23 cellular contexts compared by ENCODE assay signal in genomic region chr2:169229590-169229989, GRCh38.
DNase-seq lines count a peak whose midpoint lies in the region; ATAC-seq, FAIRE-seq and TF ChIP-seq lines count a peak whose summit lies in the region.
"Had no signal": no experiment of that assay in that cellular context is flagged by ENCODE, and none has a peak within 500 bp of the region (broad histone marks: within the 10 kb centered on the region; RNA-seq: fewer than 3 reads in every experiment).

No MANE protein-coding gene starts in this region.

- CTCF ChIA-PET in HepG2 (lab: Yijun Ruan, JAX; ENCODE audit: low intra/inter-chr PET ratio, low total read pairs), result no interaction called here
- CTCF ChIA-PET in K562 (lab: Yijun Ruan, JAX; ENCODE audit: low intra/inter-chr PET ratio), result interaction anchor here (0.6 kb wide), 1 partner anchor 310 kb away, joined by 3 read pairs; no protein-coding TSS in a partner anchor
- CTCF ChIA-PET in HEK293T (lab: Yijun Ruan, JAX), result no interaction called here

- no peaks in the 10 kb centered on the region for H3K4me1 ChIP-seq in HepG2 (ENCODE audit: insufficient read depth, low read length)
- H3K4me1 ChIP-seq in right lobe of liver, result no peaks in the 10 kb centered on the region
- H3K4me1 ChIP-seq in K562 (replicated peaks in 1 of 2; ENCODE audit: control insufficient read depth in 2 of 2, insufficient read depth in 2 of 2, low read length in 2 of 2), result no peaks in the 10 kb centered on the region; a peak in 1 of 5 replicates
- H3K4me1 ChIP-seq in Karpas-422 (ENCODE audit: low read length), result no peaks in the 10 kb centered on the region
- H3K4me1 ChIP-seq: Caco-2 had no signal

- TF ChIP-seq POLR2A in HepG2 (IDR thresholded peaks at IDR 0.05; ENCODE audit: insufficient read depth in 1 of 2, low read depth in 2 of 2, low read length in 2 of 2) (no peak), right lobe of liver (IDR thresholded peaks at IDR 0.05) (no peak), K562 (conservative IDR thresholded peaks at IDR 0.05) (no peak)

- H3K9ac ChIP-seq in HepG2 (ENCODE audit: insufficient read depth, low read depth, low read length) (no peak overlapping the region), K562 (ENCODE audit: insufficient read depth in 1 of 2, low read depth in 2 of 2, low read length in 2 of 2) (no peak overlapping the region), Karpas-422 (ENCODE audit: low read length) (no peak overlapping the region)
- H3K9ac ChIP-seq: BLaER1, GM23248 had no signal

- H3K4me3 ChIP-seq in HepG2 (replicated peaks in 1 of 3; ENCODE audit: insufficient read depth in 1 of 3, low read depth in 2 of 3, low read length in 3 of 3), result no peak overlapping the region
- no peak overlapping the region for H3K4me3 ChIP-seq in right lobe of liver
- H3K4me3 ChIP-seq in K562, result no peak overlapping the region
- no peak overlapping the region for H3K4me3 ChIP-seq in Karpas-422 (ENCODE audit: low read length)
- H3K4me3 ChIP-seq: BLaER1, GM23248 had no signal

- BruUV-seq in HepG2 (replicated peaks; lab: Mats Ljungman, UMichigan) (no TSS peak), K562 (replicated peaks; lab: Mats Ljungman, UMichigan) (no TSS peak)

- H3K36me3 ChIP-seq in HepG2 (replicated peaks in 1 of 2; ENCODE audit: control insufficient read depth in 1 of 2, insufficient read depth in 2 of 2, low read length in 2 of 2) (no peaks in the 10 kb centered on the region), right lobe of liver (no peaks in the 10 kb centered on the region), K562 (ENCODE audit: control insufficient read depth, insufficient read depth, low read length) (no peaks in the 10 kb centered on the region), Karpas-422 (ENCODE audit: insufficient read depth, low read length) (no peaks in the 10 kb centered on the region)
- H3K36me3 ChIP-seq: BLaER1 had no signal

- no peaks in the 10 kb centered on the region for H3K9me1 ChIP-seq in K562 (ENCODE audit: control insufficient read depth, insufficient read depth, low read length)

- no peaks in the 10 kb centered on the region for H3K9me2 ChIP-seq in Karpas-422 (replicated peaks; ENCODE audit: insufficient read depth, low read length)

- ATAC-seq in HepG2 (no peak), right lobe of liver (no peak), K562 (no peak)
- ATAC-seq: CD8-positive, alpha-beta T cell; HCT116 had no signal

- FAIRE-seq in HepG2 (lab: Jason Lieb, UNC) (no peak), K562 (lab: Jason Lieb, UNC) (no peak)
- FAIRE-seq: A204.1, G401.6, GM12892, GM19239 had no signal

- H3K27me3 ChIP-seq in HepG2 (ENCODE audit: control insufficient read depth in 1 of 2, insufficient read depth in 2 of 2, low read length in 2 of 2) (peaks cover 0 to 7% of the 10 kb centered on the region in 2 experiments; a peak in 2 of 5 replicates), right lobe of liver (no peaks in the 10 kb centered on the region), K562 (ENCODE audit: control insufficient read depth in 2 of 2, insufficient read depth in 2 of 2, low read length in 2 of 2) (peaks cover 15 to 16% of the 10 kb centered on the region in 2 experiments; a peak in 4 of 5 replicates), Karpas-422 (ENCODE audit: low read length) (no peaks in the 10 kb centered on the region)
- H3K27me3 ChIP-seq: BLaER1 had no signal

- TF ChIP-seq CTCF in HepG2 (CRISPR knock-in tag; IDR thresholded peaks at IDR 0.05) (no peak), right lobe of liver (IDR thresholded peaks at IDR 0.05) (no peak), K562 (IDR thresholded peaks at IDR 0.05 in 2 of 3, conservative IDR thresholded peaks at IDR 0.05 in 1 of 3; ENCODE audit: insufficient read depth in 2 of 3, low read depth in 1 of 3, low read length in 3 of 3) (no peak), GM13977 (IDR thresholded peaks at IDR 0.05; ENCODE audit: extremely low read depth, insufficient read depth, missing control alignments) (no peak)

- H3K27ac ChIP-seq in HepG2 (ENCODE audit: extremely low read length, insufficient read depth, low read length), result no peak overlapping the region
- no peak overlapping the region for H3K27ac ChIP-seq in right lobe of liver
- no peak overlapping the region for H3K27ac ChIP-seq in K562 (ENCODE audit: extremely low read depth, low read depth, low read length)
- H3K27ac ChIP-seq in Karpas-422 (ENCODE audit: low read length), result no peak overlapping the region
- H3K27ac ChIP-seq: 22Rv1, BLaER1, C4-2B, GM23248 had no signal

- H3K9me3 ChIP-seq in HepG2 (ENCODE audit: low read length), result no peaks in the 10 kb centered on the region
- H3K9me3 ChIP-seq in right lobe of liver, result no peaks in the 10 kb centered on the region
- H3K9me3 ChIP-seq in K562 (replicated peaks; ENCODE audit: control insufficient read depth, insufficient read depth, low read depth, low read length), result no peaks in the 10 kb centered on the region
- H3K9me3 ChIP-seq in Karpas-422 (ENCODE audit: low read length), result no peaks in the 10 kb centered on the region
- H3K9me3 ChIP-seq: BLaER1, Caco-2 had no signal

- TF ChIP-seq RAD21 in HepG2 (CRISPR knock-in tag; IDR thresholded peaks at IDR 0.05) (no peak), K562 (CRISPR knock-in tag; conservative IDR thresholded peaks at IDR 0.05 in 1 of 2, IDR thresholded peaks at IDR 0.05 in 1 of 2) (no peak)

- DNase-seq in HepG2 (ENCODE audit: low spot score), result no peak
- no peak for DNase-seq in right lobe of liver
- no peak for DNase-seq in K562 (ENCODE audit: extremely low read depth in 1 of 4, low spot score in 3 of 4)
- DNase-seq in renal cortical epithelial cell (ENCODE audit: low read depth), result peak; percentile 2
- no peak for DNase-seq in Karpas-422
- no peak for DNase-seq in GM13977 (ENCODE audit: low spot score)
- no peak for DNase-seq in HEK293T (ENCODE audit: extremely low spot score)
- DNase-seq: Caco-2; CD4-positive, CD25-positive, alpha-beta regulatory T cell; CD8-positive, alpha-beta T cell; DMS153; DND-41; GM23248; H9; HFFc6 had no signal

- no peak for TF ChIP-seq EP300 in HepG2 (IDR thresholded peaks at IDR 0.05; ENCODE audit: low read depth in 2 of 2, low read length in 2 of 2)
- TF ChIP-seq EP300 in HepG2 (CRISPR knock-in tag; IDR thresholded peaks at IDR 0.05; ENCODE audit: borderline replicate concordance), result no peak
- no peak for TF ChIP-seq EP300 in K562 (IDR thresholded peaks at IDR 0.05; ENCODE audit: low read length)

- POLR2A ChIA-PET in HepG2 (lab: Yijun Ruan, JAX) (no interaction called here), K562 (lab: Yijun Ruan, JAX) (no interaction called here), HEK293T (lab: Yijun Ruan, JAX) (no interaction called here)

- intact Hi-C loops in HepG2 (cut with micrococcal nuclease; ENCODE audit: unreplicated experiment), result loop anchor here (10.0 kb wide), 1 partner anchor 275 kb away; no protein-coding TSS in a partner anchor
- intact Hi-C loops in right lobe of liver (cut with DNase I), result no loop called here
- intact Hi-C loops in K562 (cut with micrococcal nuclease), result loop anchor here (10.0 kb wide), 1 partner anchor 165 kb away; no protein-coding TSS in a partner anchor

- in situ Hi-C loops in HepG2 (cut with HindIII; ENCODE audit: extremely low pct_ligation_motif_present, low pct_unique_long_range_greater_than_20kb), result no loop called here
- in situ Hi-C loops in K562 (cut with MboI), result loop anchor here (10.0 kb wide), 1 partner anchor 885 kb away; no protein-coding TSS in a partner anchor
- in situ Hi-C loops in GM13977 (cut with MboI; ENCODE audit: low pct_unique_long_range_greater_than_20kb, low sequenced_read_pairs, unreplicated experiment), result no loop called here

- no peaks in the 10 kb centered on the region for H3K79me2 ChIP-seq in HepG2 (ENCODE audit: insufficient read depth, low read length)
- no peaks in the 10 kb centered on the region for H3K79me2 ChIP-seq in K562 (ENCODE audit: control insufficient read depth, insufficient read depth, low read length)
- H3K79me2 ChIP-seq in Karpas-422 (ENCODE audit: low read length), result no peaks in the 10 kb centered on the region

- H4K20me1 ChIP-seq in HepG2 (ENCODE audit: insufficient read depth, low read length) (no peaks in the 10 kb centered on the region), K562 (replicated peaks; ENCODE audit: control insufficient read depth, insufficient read depth, low read length) (no peaks in the 10 kb centered on the region), Karpas-422 (ENCODE audit: insufficient read depth, low read depth, low read length) (no peaks in the 10 kb centered on the region)
- H4K20me1 ChIP-seq: BLaER1 had no signal

- no peak overlapping the region for H3K4me2 ChIP-seq in HepG2 (ENCODE audit: low read depth, low read length)
- no peak overlapping the region for H3K4me2 ChIP-seq in K562 (ENCODE audit: insufficient read depth, low read length)
- no peak overlapping the region for H3K4me2 ChIP-seq in Karpas-422 (ENCODE audit: low read depth, low read length, poor library complexity, severe bottlenecking)
- H3K4me2 ChIP-seq: BLaER1 had no signal

- H2AFZ ChIP-seq in HepG2 (ENCODE audit: low read length), result no peak overlapping the region
- no peak overlapping the region for H2AFZ ChIP-seq in K562 (ENCODE audit: low read depth, low read length)
- H2AFZ ChIP-seq in Karpas-422 (ENCODE audit: low read length), result no peak overlapping the region
- H2AFZ ChIP-seq: GM23248 had no signal

TF ChIP-seq in K562, 482 proteins besides CTCF, POLR2A, EP300 and RAD21 (continues in another document):
- no peak for TF ChIP-seq CCNT2 (IDR thresholded peaks at IDR 0.05; ENCODE audit: borderline replicate concordance, extremely low read depth, insufficient read length, low read depth, low read length)
- no peak for TF ChIP-seq ZNF24 (IDR thresholded peaks at IDR 0.05)
- TF ChIP-seq CEBPB (tag; IDR thresholded peaks at IDR 0.05), result peak; percentile 72
- no peak for TF ChIP-seq ZNF12 (CRISPR knock-in tag; IDR thresholded peaks at IDR 0.05)

TF ChIP-seq in HEK293T, 16 proteins besides CTCF, POLR2A, EP300 and RAD21:
- TF ChIP-seq BHLHE40 (IDR thresholded peaks at IDR 0.05; ENCODE audit: borderline replicate concordance), result no peak
- TF ChIP-seq ZNF384 (IDR thresholded peaks at IDR 0.05), result no peak
- TF ChIP-seq NFRKB (IDR thresholded peaks at IDR 0.05), result no peak
- TF ChIP-seq PKNOX1 (IDR thresholded peaks at IDR 0.05), result no peak
- TF ChIP-seq TARDBP (IDR thresholded peaks at IDR 0.05), result no peak

Comparison
In these comparisons a context has a peak if more than half of its experiments do, and no peak if none do; other contexts are left out.
1. intact Hi-C loops: an anchor here in HepG2 (10.0 kb wide) and K562 (10.0 kb wide); none called in right lobe of liver.
2. Of the 241 proteins assayed by ChIP-seq in both HepG2 and K562: peak only in HepG2: none; only in K562: none; in both: CEBPB; in neither: 239; mixed calls (peak in some experiments, not most) for 1.